ENCODE assay signal across 8 cellular contexts in genomic region chr2:134137182-134137595, GRCh38.
DNase-seq lines count a peak whose midpoint lies in the region; ATAC-seq, FAIRE-seq and TF ChIP-seq lines count a peak whose summit lies in the region.

No MANE protein-coding gene starts in this region.

- WGBS in upper lobe of left lung, 2 donors, result 13 to 19% methylated on average over 2 to 5 of the region's 5 CpGs

- TF ChIP-seq CTCF in keratinocyte (optimal IDR thresholded peaks at IDR 0.05 in 1 of 3, IDR thresholded peaks at IDR 0.05 in 1 of 3, conservative IDR thresholded peaks at IDR 0.05 in 1 of 3; ENCODE audit: extremely low read depth in 1 of 3, insufficient read depth in 2 of 3, low read length in 3 of 3) (peak in 1 of 3 experiments; percentile 36), upper lobe of left lung (IDR thresholded peaks at IDR 0.05) (no peak)

- TF ChIP-seq POLR2A in upper lobe of left lung (IDR thresholded peaks at IDR 0.05), result no peak

- no peaks in the 10 kb centered on the region for H4K20me1 ChIP-seq in keratinocyte (ENCODE audit: control insufficient read depth, extremely low read depth, insufficient read depth, low read length)

- H3K27ac ChIP-seq in keratinocyte (ENCODE audit: control insufficient read depth, insufficient read depth, low read length), result peak overlapping the region; percentile 75
- peak overlapping the region; percentile 54 to 83 (median 66) for H3K27ac ChIP-seq in upper lobe of left lung

- peak overlapping the region; percentile 27 for H3K27ac Mint-ChIP-seq in activated naive CD8-positive, alpha-beta T cell treated with anti-CD3 and anti-CD28 coated beads, Interleukin-2, amount 50 U/mL, for 24 hours

- TF ChIP-seq EP300 in upper lobe of left lung (IDR thresholded peaks at IDR 0.05), result peak in 3 of 4 donors; percentile 63 to 86 (median 71)

- H3K4me2 ChIP-seq in keratinocyte (ENCODE audit: control insufficient read depth, extremely low read depth, insufficient read depth, low read depth, low read length), result peak overlapping the region; percentile 75

- H3K4me1 ChIP-seq in keratinocyte (ENCODE audit: control insufficient read depth, extremely low read depth, insufficient read depth, low read length) (peaks cover 60% of the 10 kb centered on the region), upper lobe of left lung (peaks cover 47 to 64% (median 54%) of the 10 kb centered on the region in 4 donors)

- H3K36me3 ChIP-seq in keratinocyte (ENCODE audit: control insufficient read depth in 2 of 2, extremely low read depth in 1 of 2, insufficient read depth in 2 of 2, low read length in 2 of 2) (no peaks in the 10 kb centered on the region), upper lobe of left lung (no peaks in the 10 kb centered on the region)

- H3K27me3 Mint-ChIP-seq in activated naive CD8-positive, alpha-beta T cell treated with anti-CD3 and anti-CD28 coated beads, Interleukin-2, amount 50 U/mL, for 24 hours, result no peaks in the 10 kb centered on the region

- H3K79me2 ChIP-seq in keratinocyte (ENCODE audit: control insufficient read depth, insufficient read depth, low read length), result peaks cover 58% of the 10 kb centered on the region

- FAIRE-seq in keratinocyte (lab: Jason Lieb, UNC), result peak; percentile 89

- no peaks in the 10 kb centered on the region for H3K27me3 ChIP-seq in keratinocyte (ENCODE audit: control insufficient read depth, extremely low read depth, insufficient read depth, low read length)
- no peaks in the 10 kb centered on the region for H3K27me3 ChIP-seq in upper lobe of left lung

- ATAC-seq in HG02938 (IDR thresholded peaks at IDR 0.05; ENCODE audit: unreplicated experiment) (peak; percentile 45), upper lobe of left lung (ENCODE audit: low FRiP score in 2 of 2) (peak; percentile 81 to 92)
- peak; percentile 45 for ATAC-seq in activated naive CD8-positive, alpha-beta T cell treated with anti-CD3 and anti-CD28 coated beads, Interleukin-2, amount 50 U/mL, for 24 hours

- peak overlapping the region in 2 of 3 experiments; percentile 29 to 36 for H3K4me3 ChIP-seq in keratinocyte (ENCODE audit: control insufficient read depth in 2 of 3, extremely low read depth in 1 of 3, insufficient read depth in 2 of 3, low read depth in 1 of 3, low read length in 3 of 3)
- H3K4me3 ChIP-seq in upper lobe of left lung, result peak overlapping the region in 3 of 4 donors; percentile 14 to 25 (median 18)

- peaks cover 81% of the 10 kb centered on the region for H3K4me1 Mint-ChIP-seq in activated naive CD8-positive, alpha-beta T cell treated with anti-CD3 and anti-CD28 coated beads, Interleukin-2, amount 50 U/mL, for 24 hours

- H3K9me3 ChIP-seq in keratinocyte (ENCODE audit: control insufficient read depth, low read depth, low read length), result no peaks in the 10 kb centered on the region
- no peaks in the 10 kb centered on the region for H3K9me3 ChIP-seq in upper lobe of left lung

- peaks cover 4% of the 10 kb centered on the region for H3K9me1 ChIP-seq in keratinocyte (ENCODE audit: control insufficient read depth, extremely low read depth, insufficient read depth, low read length)

- H3K36me3 Mint-ChIP-seq in activated naive CD8-positive, alpha-beta T cell treated with anti-CD3 and anti-CD28 coated beads, Interleukin-2, amount 50 U/mL, for 24 hours (ENCODE audit: low read depth), result peaks cover 13% of the 10 kb centered on the region

- peak overlapping the region; percentile 26 for H3K9ac ChIP-seq in keratinocyte (ENCODE audit: control insufficient read depth, extremely low read depth, insufficient read depth, low read length)

- DNase-seq in A172 (ENCODE audit: low spot score) (peak; percentile 88), keratinocyte (ENCODE audit: low read depth, low spot score) (peak; percentile 74), upper lobe of left lung (peak in 1 of 2 donors; percentile 85), SW480 (ENCODE audit: low spot score) (no peak), NCI-H2029 (lab: John Stamatoyannopoulos, UW) (no peak)
- DNase-seq in activated naive CD8-positive, alpha-beta T cell treated with anti-CD3 and anti-CD28 coated beads, Interleukin-2, amount 50 U/mL, for 24 hours, result no peak
- DNase-seq in activated effector memory CD4-positive, alpha-beta T cell treated with Interleukin-2 at 50 U/mL for 16 hours, result no peak

- no peaks in the 10 kb centered on the region for H3K9me3 Mint-ChIP-seq in activated naive CD8-positive, alpha-beta T cell treated with anti-CD3 and anti-CD28 coated beads, Interleukin-2, amount 50 U/mL, for 24 hours

- no peak overlapping the region for H2AFZ ChIP-seq in keratinocyte (ENCODE audit: control insufficient read depth, low read length)

- peak overlapping the region; percentile 34 for H3K4me3 Mint-ChIP-seq in activated naive CD8-positive, alpha-beta T cell treated with anti-CD3 and anti-CD28 coated beads, Interleukin-2, amount 50 U/mL, for 24 hours

- dilution Hi-C loops in keratinocyte (cut with MboI; ENCODE audit: extremely low pct_ligation_motif_present, low sequenced_read_pairs), result no loop called here

Comparison
In these comparisons a context has a peak if more than half of its experiments do, and no peak if none do; other contexts are left out.
1. DNase-seq: peak in A172 (single experiment) and keratinocyte (single experiment); none in activated naive CD8-positive, alpha-beta T cell treated with anti-CD3 and anti-CD28 coated beads, Interleukin-2, amount 50 U/mL, for 24 hours (single experiment), SW480 (single experiment), activated effector memory CD4-positive, alpha-beta T cell treated with Interleukin-2 at 50 U/mL for 16 hours (single experiment) and NCI-H2029 (single experiment).
2. Peak in every context shown above with its lines, with median percentiles within 50 percentile points of each other: ATAC-seq.